ENCODE assay signal across 16 cellular contexts in genomic region chr2:2733818-2734217, GRCh38.
DNase-seq lines count a peak whose midpoint lies in the region; ATAC-seq and TF ChIP-seq lines count a peak whose summit lies in the region.
"Had no signal": no experiment of that assay in that cellular context is flagged by ENCODE, and none has a peak within 500 bp of the region (broad histone marks: within the 10 kb centered on the region; RNA-seq: fewer than 3 reads in every experiment).

No MANE protein-coding gene starts in this region.

- intact Hi-C loops in IMR-90 (cut with micrococcal nuclease) = no loop called here
- intact Hi-C loops in posterior vena cava (cut with DNase I) = no loop called here

- H2BK15ac ChIP-seq in IMR-90 (ENCODE audit: low read depth, low read length) = no peak overlapping the region

- no peak overlapping the region for H3K9ac ChIP-seq in IMR-90 (ENCODE audit: low read depth, low read length)

- H3K36me3 Mint-ChIP-seq in nephron progenitor cell (ENCODE audit: low read depth) = no peaks in the 10 kb centered on the region
- H3K36me3 Mint-ChIP-seq: CD4-positive, CD25-positive, alpha-beta regulatory T cell; CD8-positive, alpha-beta T cell had no signal

- no peak overlapping the region for H3K4ac ChIP-seq in IMR-90 (ENCODE audit: low read depth, low read length)

- H3K36me3 ChIP-seq in IMR-90 (ENCODE audit: control insufficient read depth, insufficient read depth, low read length) (no peaks in the 10 kb centered on the region), brain microvascular endothelial cell (replicated peaks) (no peaks in the 10 kb centered on the region)
- H3K36me3 ChIP-seq: HAP-1 had no signal

- H4K5ac ChIP-seq in IMR-90 (ENCODE audit: low read depth, low read length) = no peak overlapping the region

- H2AFZ ChIP-seq in IMR-90 (replicated peaks; ENCODE audit: low read length, poor library complexity) = peak overlapping the region; percentile 7

- H3K9me3 ChIP-seq in IMR-90 (ENCODE audit: control insufficient read depth, insufficient read depth, low read length) = peaks cover 43% of the 10 kb centered on the region
- H3K9me3 ChIP-seq: Caco-2, HAP-1 had no signal

- no peak for ATAC-seq in IMR-90 (ENCODE audit: low read depth)
- ATAC-seq in left lobe of liver = no peak
- ATAC-seq in GM21367 (IDR thresholded peaks at IDR 0.05; ENCODE audit: unreplicated experiment) = no peak
- ATAC-seq: CD8-positive, alpha-beta T cell; GM12878 had no signal

- H3K4me3 ChIP-seq in IMR-90 (ENCODE audit: insufficient read depth, low read depth, low read length) (no peak overlapping the region), brain microvascular endothelial cell (ENCODE audit: low read depth, low read length) (no peak overlapping the region)
- H3K4me3 ChIP-seq: GM12878, HAP-1 had no signal

- H3K27me3 Mint-ChIP-seq in nephron progenitor cell (ENCODE audit: low read depth, poor library complexity) = no peaks in the 10 kb centered on the region

- TF ChIP-seq CTCF in IMR-90 (conservative IDR thresholded peaks at IDR 0.05; ENCODE audit: low read depth, low read length) (no peak), nephron progenitor cell (IDR thresholded peaks at IDR 0.05) (no peak), brain microvascular endothelial cell (IDR thresholded peaks at IDR 0.05; ENCODE audit: low read depth, low read length, missing control alignments) (no peak)

- H3K27me3 ChIP-seq in IMR-90 (ENCODE audit: control insufficient read depth, insufficient read depth, low read length) (no peaks in the 10 kb centered on the region), brain microvascular endothelial cell (replicated peaks) (no peaks in the 10 kb centered on the region)

- TF ChIP-seq POLR2A in IMR-90 (IDR thresholded peaks at IDR 0.05; ENCODE audit: low read depth, low read length) = no peak

- POLR2A ChIA-PET in IMR-90 (lab: Charles Lee; ENCODE audit: unreplicated experiment) = no interaction called here

- H4K20me1 ChIP-seq in IMR-90 (ENCODE audit: insufficient read depth, low read length) = no peaks in the 10 kb centered on the region

- H2AK9ac ChIP-seq in IMR-90 (replicated peaks; ENCODE audit: low read depth, low read length, poor library complexity) = no peak overlapping the region

- in situ Hi-C loops in IMR-90 (cut with MboI; ENCODE audit: low sequenced_read_pairs) = no loop called here
- in situ Hi-C loops in brain microvascular endothelial cell (cut with HindIII; ENCODE audit: low pct_ligation_motif_present, low sequenced_read_pairs) = no loop called here

- H3K14ac ChIP-seq in IMR-90 (replicated peaks; ENCODE audit: low read depth, low read length) = no peak overlapping the region

- H3K9me3 Mint-ChIP-seq in nephron progenitor cell = no peaks in the 10 kb centered on the region
- H3K9me3 Mint-ChIP-seq: CD4-positive, CD25-positive, alpha-beta regulatory T cell; CD8-positive, alpha-beta T cell had no signal

- no peak overlapping the region for H3K4me3 Mint-ChIP-seq in nephron progenitor cell
- H3K4me3 Mint-ChIP-seq: CD4-positive, CD25-positive, alpha-beta regulatory T cell; CD8-positive, alpha-beta T cell; HFFc6 had no signal

- CTCF ChIA-PET in IMR-90 (lab: Yijun Ruan, JAX) = no interaction called here

- H2AK5ac ChIP-seq in IMR-90 (ENCODE audit: low read depth, low read length) = no peak overlapping the region

- H3K79me1 ChIP-seq in IMR-90 (ENCODE audit: low read depth in 1 of 2, low read length in 2 of 2) = no peaks in the 10 kb centered on the region

- no peak overlapping the region for H3K56ac ChIP-seq in IMR-90 (ENCODE audit: extremely low read depth, insufficient read depth, low read length)

- no peak for DNase-seq in IMR-90
- no peak for DNase-seq in nephron progenitor cell
- peak; percentile 67 for DNase-seq in posterior vena cava (ENCODE audit: low spot score)
- DNase-seq in left lobe of liver (ENCODE audit: low spot score) = no peak
- DNase-seq in brain microvascular endothelial cell = no peak
- DNase-seq: C1 segment of cervical spinal cord; Caco-2; CD4-positive, CD25-positive, alpha-beta regulatory T cell; CD8-positive, alpha-beta T cell; DMS153; DND-41; GOT3; HFFc6 had no signal

- H3K4me1 Mint-ChIP-seq in nephron progenitor cell = peaks cover 25% of the 10 kb centered on the region
- H3K4me1 Mint-ChIP-seq: CD4-positive, CD25-positive, alpha-beta regulatory T cell had no signal

- no peak overlapping the region for H3K23ac ChIP-seq in IMR-90 (ENCODE audit: low read depth, low read length)

- no peak overlapping the region for H3K27ac ChIP-seq in IMR-90 (ENCODE audit: insufficient read depth, low read length)
- no peak overlapping the region for H3K27ac ChIP-seq in brain microvascular endothelial cell

- dilution Hi-C loops in IMR-90 (cut with HindIII; ENCODE audit: low sequenced_read_pairs, unreplicated experiment) = no loop called here

- no peak overlapping the region for H4K91ac ChIP-seq in IMR-90 (ENCODE audit: insufficient read depth, low read depth, low read length)

- H3K4me1 ChIP-seq in IMR-90 (ENCODE audit: control insufficient read depth, insufficient read depth, low read length) = no peaks in the 10 kb centered on the region
- H3K4me1 ChIP-seq: Caco-2, HAP-1 had no signal

- no peak overlapping the region for H3K4me2 ChIP-seq in IMR-90 (ENCODE audit: low read depth, low read length)

- no peak for TF ChIP-seq RAD21 in IMR-90 (IDR thresholded peaks at IDR 0.05; ENCODE audit: low read length)

- H4K8ac ChIP-seq in IMR-90 (ENCODE audit: low read depth in 2 of 2, low read length in 2 of 2) = no peak overlapping the region

- peak overlapping the region; percentile 47 for H3K27ac Mint-ChIP-seq in nephron progenitor cell
- H3K27ac Mint-ChIP-seq: CD4-positive, CD25-positive, alpha-beta regulatory T cell; CD8-positive, alpha-beta T cell; HFFc6 had no signal

- H3K18ac ChIP-seq in IMR-90 (ENCODE audit: low read depth, low read length) = no peak overlapping the region

- H2BK120ac ChIP-seq in IMR-90 (ENCODE audit: low read depth, low read length) = no peak overlapping the region

- no peak overlapping the region for H2BK5ac ChIP-seq in IMR-90 (ENCODE audit: low read depth, low read length, poor library complexity, severe bottlenecking)

- BruUV-seq in IMR-90 (replicated peaks; lab: Mats Ljungman, UMichigan) = no TSS peak

- WGBS in IMR-90 (ENCODE audit: extremely low coverage in 2 of 2, insufficient read length in 1 of 2), 2 experiments = 90% methylated on average over 2 of the region's 11 CpGs; no CpG with 5 or more reads in 1 of the 2 experiments

- H2BK20ac ChIP-seq in IMR-90 (ENCODE audit: low read depth, low read length) = no peak overlapping the region

- H3K9me1 ChIP-seq in IMR-90 (ENCODE audit: insufficient read depth, low read length) = no peaks in the 10 kb centered on the region

TF ChIP-seq in IMR-90, 13 proteins besides CTCF, POLR2A, EP300 and RAD21:
- TF ChIP-seq RFX5 (IDR thresholded peaks at IDR 0.05; ENCODE audit: low read depth, low read length) (no peak), CEBPB (IDR thresholded peaks at IDR 0.05; ENCODE audit: low read depth, low read length) (no peak), MAZ (IDR thresholded peaks at IDR 0.05; ENCODE audit: borderline replicate concordance, low read depth, low read length) (no peak), NFE2L2 (IDR thresholded peaks at IDR 0.05; ENCODE audit: low read depth, low read length) (no peak), BHLHE40 (IDR thresholded peaks at IDR 0.05; ENCODE audit: low read depth, low read length) (no peak), FOS (IDR thresholded peaks at IDR 0.05; ENCODE audit: low read depth, low read length) (no peak), CHD1 (IDR thresholded peaks at IDR 0.05; ENCODE audit: low read depth, low read length) (no peak), ELK1 (IDR thresholded peaks at IDR 0.05; ENCODE audit: borderline replicate concordance, low read depth, low read length) (no peak), MXI1 (IDR thresholded peaks at IDR 0.05; ENCODE audit: borderline replicate concordance, low read depth, low read length) (no peak)
